ENCODE assay signal across 24 cellular contexts in the genomic region with DNA sequence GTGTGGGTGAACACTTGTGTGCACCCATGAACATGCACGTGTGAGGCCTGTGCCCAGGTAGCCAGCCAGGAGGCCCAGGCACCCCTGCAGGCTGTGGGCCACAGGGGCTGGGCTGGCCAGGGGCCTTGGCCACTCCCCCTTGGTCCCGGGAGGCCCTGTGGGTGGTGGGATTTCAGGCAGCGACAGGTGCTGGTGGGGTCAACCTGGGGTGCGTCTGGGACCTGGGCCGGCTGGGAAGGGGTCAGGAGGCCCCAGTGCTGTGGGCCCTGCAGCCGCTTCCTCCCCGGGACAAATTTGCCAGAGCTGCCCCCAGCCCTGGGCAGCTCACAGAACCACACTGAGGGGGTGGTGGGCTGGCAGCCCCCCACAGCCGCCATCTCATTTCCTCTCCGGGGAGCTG.
"Had no signal": no experiment of that assay in that cellular context is flagged by ENCODE, and none has a peak within 500 bp of the region (broad histone marks: within the 10 kb centered on the region; RNA-seq: fewer than 3 reads in every experiment).

No MANE protein-coding gene starts in this region.

- H3K27ac ChIP-seq: adrenal gland, colonic mucosa, prostate gland, tibial nerve, uterus had no signal

- H3K4me1 ChIP-seq: prostate gland, uterus had no signal

- H3K27me3 ChIP-seq: adrenal gland, colonic mucosa, tibial nerve, uterus had no signal

- H3K9me3 ChIP-seq: adrenal gland, colonic mucosa, prostate gland, tibial nerve, uterus had no signal

- ATAC-seq: esophagus mucosa, left colon, right cardiac atrium, T-helper 17 cell had no signal

- DNase-seq: activated B cell treated with CpG ODN at 0.5 μM for 24 hours; activated CD4-positive, alpha-beta T cell treated with anti-CD3 and anti-CD28 coated beads for 48 hours; activated CD8-positive, alpha-beta memory T cell treated with anti-CD3 and anti-CD28 coated beads, Interleukin-2, amount 50 U/mL, for 4 hours; activated CD8-positive, alpha-beta T cell treated with anti-CD3 and anti-CD28 coated beads, Interleukin-2, amount 10 ng/mL, durations not matched to agents 7 days and 5 days; activated effector memory CD4-positive, alpha-beta T cell treated with anti-CD3 and anti-CD28 coated beads, Interleukin-2, amount 50 U/mL, for 16 hours; activated T-cell treated with anti-CD3 and anti-CD28 coated beads, Interleukin-2, amount 50 U/mL, for 48 hours; adrenal gland; central memory CD4-positive, alpha-beta T cell; colonic mucosa; left colon; naive B cell; nucleus accumbens; right cardiac atrium; small intestine; stimulated activated CD4-positive, alpha-beta T cell treated with anti-CD3 and anti-CD28 coated beads, Interleukin-4, amount 100 ng/mL, for 24 hours; stimulated activated naive CD4-positive, alpha-beta T cell treated with Interleukin-2 at 50 U/mL for 16 hours; substantia nigra; T-helper 17 cell; uterus had no signal

- H3K36me3 Mint-ChIP-seq: activated naive CD4-positive, alpha-beta T cell treated with anti-CD3 and anti-CD28 coated beads, Interleukin-2, amount 50 U/mL, for 24 hours; naive B cell had no signal

- H3K27me3 Mint-ChIP-seq: activated B cell treated with CpG ODN at 0.5 μM for 24 hours; activated naive CD4-positive, alpha-beta T cell treated with anti-CD3 and anti-CD28 coated beads, Interleukin-2, amount 50 U/mL, for 24 hours; naive B cell; T-helper 17 cell had no signal

- H3K36me3 ChIP-seq: colonic mucosa, prostate gland, uterus had no signal

- H3K4me3 Mint-ChIP-seq: activated B cell treated with CpG ODN at 0.5 μM for 24 hours; activated CD8-positive, alpha-beta T cell treated with anti-CD3 and anti-CD28 coated beads, Interleukin-2, amount 10 ng/mL, durations not matched to agents 7 days and 5 days; activated naive CD4-positive, alpha-beta T cell treated with anti-CD3 and anti-CD28 coated beads, Interleukin-2, amount 50 U/mL, for 24 hours; T-helper 17 cell had no signal

- H3K27ac Mint-ChIP-seq: activated B cell treated with CpG ODN at 0.5 μM for 24 hours; activated CD8-positive, alpha-beta T cell treated with anti-CD3 and anti-CD28 coated beads, Interleukin-2, amount 10 ng/mL, durations not matched to agents 7 days and 5 days; activated naive CD4-positive, alpha-beta T cell treated with anti-CD3 and anti-CD28 coated beads, Interleukin-2, amount 50 U/mL, for 24 hours; T-helper 17 cell had no signal

- H3K4me3 ChIP-seq: adrenal gland, colonic mucosa, lung, prostate gland, tibial nerve, uterus had no signal

- H3K9me3 Mint-ChIP-seq: activated B cell treated with CpG ODN at 0.5 μM for 24 hours; activated naive CD4-positive, alpha-beta T cell treated with anti-CD3 and anti-CD28 coated beads, Interleukin-2, amount 50 U/mL, for 24 hours; naive B cell had no signal
